ENCODE assay signal across 9 cellular contexts in genomic region chr17:869567-870530, GRCh38.
DNase-seq lines count a peak whose midpoint lies in the region; ATAC-seq and TF ChIP-seq lines count a peak whose summit lies in the region.
"Had no signal": no experiment of that assay in that cellular context is flagged by ENCODE, and none has a peak within 500 bp of the region (broad histone marks: within the 10 kb centered on the region; RNA-seq: fewer than 3 reads in every experiment).

No MANE protein-coding gene starts in this region.

- intact Hi-C loops in Right ventricle myocardium inferior (cut with DNase I) (no loop called here), cardiac septum (cut with DNase I) (no loop called here), OCI-LY7 (cut with micrococcal nuclease; ENCODE audit: unreplicated experiment) (no loop called here)

- H3K27me3 Mint-ChIP-seq in nephron (ENCODE audit: low read depth) = peaks cover 4% of the 10 kb centered on the region

- H3K4me3 Mint-ChIP-seq in nephron = peak overlapping the region in 1 of 3 experiments; percentile 5

- no peak overlapping the region for H3K4me3 ChIP-seq in OCI-LY7 (ENCODE audit: low read depth, low read length, poor library complexity, severe bottlenecking)

- CTCF ChIA-PET in OCI-LY7 (lab: Charles Lee; ENCODE audit: unreplicated experiment) = no interaction called here

- peaks cover 24% of the 10 kb centered on the region for H3K36me3 Mint-ChIP-seq in nephron (ENCODE audit: low read depth)

- H4K20me1 ChIP-seq in OCI-LY7 (ENCODE audit: insufficient read depth, low read length) = no peaks in the 10 kb centered on the region

- H3K4me1 ChIP-seq in OCI-LY7 (ENCODE audit: insufficient read depth, low read length, poor library complexity, severe bottlenecking) = no peaks in the 10 kb centered on the region

- H3K27ac Mint-ChIP-seq in nephron = peak overlapping the region; percentile 58 to 84 (median 81)

- no peaks in the 10 kb centered on the region for H3K36me3 ChIP-seq in OCI-LY7 (ENCODE audit: insufficient read depth, low read length)

- DNase-seq in Right ventricle myocardium inferior (ENCODE audit: missing footprints) (no peak), cardiac septum (ENCODE audit: low spot score) (no peak), GM13977 (ENCODE audit: low spot score) (no peak), OCI-LY7 (ENCODE audit: low spot score) (no peak), GM10266 (ENCODE audit: extremely low spot score) (no peak)
- DNase-seq: NCI-H1930 had no signal

- H3K9me3 ChIP-seq in OCI-LY7 (ENCODE audit: low read length) = no peaks in the 10 kb centered on the region

- peak; percentile 77 for ATAC-seq in Right ventricle myocardium inferior
- peak; percentile 96 for ATAC-seq in esophagus mucosa
- no peak for ATAC-seq in GM19455 (IDR thresholded peaks at IDR 0.05; ENCODE audit: unreplicated experiment)

- TF ChIP-seq CTCF in nephron (IDR thresholded peaks at IDR 0.05; ENCODE audit: unreplicated experiment in 3 of 3) (no peak), GM13977 (IDR thresholded peaks at IDR 0.05; ENCODE audit: extremely low read depth, insufficient read depth, missing control alignments) (no peak), OCI-LY7 (conservative IDR thresholded peaks at IDR 0.05; ENCODE audit: low read length) (no peak), GM10266 (IDR thresholded peaks at IDR 0.05; ENCODE audit: control insufficient read depth, insufficient read depth, low read depth, missing control alignments) (no peak)

- no peak overlapping the region for H3K4me2 ChIP-seq in OCI-LY7 (ENCODE audit: low read length)

- no peak overlapping the region for H3K27ac ChIP-seq in OCI-LY7 (ENCODE audit: low read depth, low read length, poor library complexity, severe bottlenecking)

- POLR2A ChIA-PET in OCI-LY7 (lab: Charles Lee) = no interaction called here

- peaks cover 46% of the 10 kb centered on the region for H3K4me1 Mint-ChIP-seq in nephron

- H3K9me3 Mint-ChIP-seq in nephron = peaks cover 2% of the 10 kb centered on the region

- no peak overlapping the region for H2AFZ ChIP-seq in OCI-LY7 (ENCODE audit: low read length)

- no peaks in the 10 kb centered on the region for H3K9me2 ChIP-seq in OCI-LY7 (ENCODE audit: insufficient read depth, low read length)

- H3K79me2 ChIP-seq in OCI-LY7 (ENCODE audit: insufficient read depth, low read depth, low read length) = no peaks in the 10 kb centered on the region

- no TSS peak for BruUV-seq in OCI-LY7 (replicated peaks; lab: Mats Ljungman, UMichigan)

- in situ Hi-C loops in GM13977 (cut with MboI; ENCODE audit: low pct_unique_long_range_greater_than_20kb, low sequenced_read_pairs, unreplicated experiment) = no loop called here
